In the genomic region with DNA sequence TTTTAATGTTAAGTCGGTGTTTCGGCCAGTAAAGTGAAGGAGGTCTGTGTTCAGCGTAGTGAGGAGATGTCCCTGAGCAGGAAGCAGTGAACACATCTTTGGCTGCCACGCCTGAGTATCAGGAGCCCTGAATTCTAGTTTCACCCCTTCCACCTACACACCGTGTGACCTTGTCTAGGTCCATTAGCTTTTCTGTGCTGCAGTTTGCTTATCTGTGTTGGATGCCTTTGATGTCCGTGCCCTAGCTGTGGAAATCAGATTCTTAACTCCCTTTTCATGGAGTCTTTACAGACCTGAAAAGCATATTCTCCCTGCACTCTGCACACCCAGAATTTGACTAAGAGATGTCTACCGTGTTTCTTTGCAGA, we compare ENCODE assay signal across 9 cellular contexts. TPM values are rescaled to one million over a fixed set of nuclear protein-coding genes. Genes with fewer than 3 reads are reported as not detected.
A peak's percentile ranks its signal among the peaks of the same experiment; 100 is the strongest.
DNase-seq lines count a peak whose midpoint lies in the region; ATAC-seq and TF ChIP-seq lines count a peak whose summit lies in the region.
"Had no signal": no experiment of that assay in that cellular context is flagged by ENCODE, and none has a peak within 500 bp of the region (broad histone marks: within the 10 kb centered on the region; RNA-seq: fewer than 3 reads in every experiment).

No MANE protein-coding gene starts in this region.

- H3K27me3 ChIP-seq in CD4-positive, CD25-positive, alpha-beta regulatory T cell (ENCODE audit: control insufficient read depth, insufficient read depth, low read length): no peaks in the 10 kb centered on the region
- H3K27me3 ChIP-seq in breast epithelium: no peaks in the 10 kb centered on the region
- H3K27me3 ChIP-seq in liver (ENCODE audit: control insufficient read depth in 4 of 4, insufficient read depth in 4 of 4, low read length in 3 of 4): no peaks in the 10 kb centered on the region
- no peaks in the 10 kb centered on the region for H3K27me3 ChIP-seq in thyroid gland

- ATAC-seq in CD4-positive, CD25-positive, alpha-beta regulatory T cell (ENCODE audit: low read depth in 2 of 2): no peak
- peak; percentile 16 for ATAC-seq in GM21381 (IDR thresholded peaks at IDR 0.05; ENCODE audit: unreplicated experiment)

- 4% methylated on average over 7 of the region's 7 CpGs for WGBS in liver
- WGBS in thyroid gland, 2 donors: 1 to 5% methylated on average over 7 of the region's 7 CpGs

- intact Hi-C loops in breast epithelium (cut with DNase I; ENCODE audit: low total_unique reads) (no loop called here), thyroid gland (cut with DNase I) (no loop called here)

- H3K4me1 ChIP-seq in CD4-positive, CD25-positive, alpha-beta regulatory T cell (ENCODE audit: control insufficient read depth, insufficient read depth, low read length, poor library complexity, severe bottlenecking): peaks cover 44% of the 10 kb centered on the region
- H3K4me1 ChIP-seq in breast epithelium: peaks cover 0 to 5% of the 10 kb centered on the region in 2 donors
- H3K4me1 ChIP-seq in liver (ENCODE audit: control insufficient read depth in 4 of 4, insufficient read depth in 4 of 4, low read length in 3 of 4): peaks cover 3 to 29% (median 23%) of the 10 kb centered on the region in 4 donors
- H3K4me1 ChIP-seq in thyroid gland: peaks cover 17 to 18% of the 10 kb centered on the region in 2 donors

- DNase-seq in CD4-positive, CD25-positive, alpha-beta regulatory T cell: peak in 1 of 3 donors; percentile 58
- DNase-seq in breast epithelium (ENCODE audit: low spot score in 2 of 2): no peak
- no peak for DNase-seq in thyroid gland
- no peak for DNase-seq in T-helper 9 cell
- DNase-seq in NCI-H774 (lab: John Stamatoyannopoulos, UW): no peak

- no peak for TF ChIP-seq RAD21 in liver (IDR thresholded peaks at IDR 0.05)

- peak overlapping the region; percentile 96 for H3K27ac ChIP-seq in CD4-positive, CD25-positive, alpha-beta regulatory T cell (ENCODE audit: insufficient read depth, low read length, poor library complexity, severe bottlenecking)
- H3K27ac ChIP-seq in KOPT-K1 (ENCODE audit: low read depth, low read length, poor library complexity, severe bottlenecking) (peak overlapping the region; percentile 70), breast epithelium (peak overlapping the region; percentile 89 to 94), liver (ENCODE audit: low read depth in 1 of 2, low read length in 2 of 2) (peak overlapping the region; percentile 77 to 85), thyroid gland (peak overlapping the region; percentile 48 to 81 (median 80))

- peak overlapping the region; percentile 78 to 91 for H3K9ac ChIP-seq in liver (ENCODE audit: low read depth in 1 of 2, low read length in 2 of 2)

- peak overlapping the region; percentile 96 to 99 (median 97) for H3K27ac Mint-ChIP-seq in CD4-positive, CD25-positive, alpha-beta regulatory T cell

- peaks cover 20% of the 10 kb centered on the region for H3K36me3 Mint-ChIP-seq in CD4-positive, CD25-positive, alpha-beta regulatory T cell

- TF ChIP-seq CTCF in breast epithelium (IDR thresholded peaks at IDR 0.05) (no peak), liver (IDR thresholded peaks at IDR 0.05; ENCODE audit: low read depth, low read length, missing input control) (no peak), thyroid gland (IDR thresholded peaks at IDR 0.05) (no peak)

- no peak for TF ChIP-seq POLR2A in breast epithelium (IDR thresholded peaks at IDR 0.05)
- no peak for TF ChIP-seq POLR2A in thyroid gland (IDR thresholded peaks at IDR 0.05)

- peak overlapping the region; percentile 90 for H3K4me3 ChIP-seq in CD4-positive, CD25-positive, alpha-beta regulatory T cell (ENCODE audit: low read depth, low read length)
- peak overlapping the region; percentile 65 to 85 (median 75) for H3K4me3 ChIP-seq in breast epithelium
- H3K4me3 ChIP-seq in liver (ENCODE audit: low read depth in 1 of 3, low read length in 3 of 3): peak overlapping the region; percentile 73 to 91 (median 77)
- H3K4me3 ChIP-seq in thyroid gland (replicated peaks in 1 of 3): peak overlapping the region; percentile 17 to 77 (median 54)

- H3K4me3 Mint-ChIP-seq in CD4-positive, CD25-positive, alpha-beta regulatory T cell: peak overlapping the region; percentile 87 to 97 (median 91)

- no peaks in the 10 kb centered on the region for H3K9me3 ChIP-seq in CD4-positive, CD25-positive, alpha-beta regulatory T cell (ENCODE audit: control insufficient read depth in 2 of 2, low read length in 2 of 2)
- H3K9me3 ChIP-seq in KOPT-K1 (ENCODE audit: insufficient read depth, low read length, poor library complexity, severe bottlenecking) (no peaks in the 10 kb centered on the region), breast epithelium (no peaks in the 10 kb centered on the region), liver (ENCODE audit: control insufficient read depth in 4 of 4, low read length in 3 of 4) (no peaks in the 10 kb centered on the region), thyroid gland (no peaks in the 10 kb centered on the region)

- H3K27me3 Mint-ChIP-seq in CD4-positive, CD25-positive, alpha-beta regulatory T cell: no peaks in the 10 kb centered on the region

- H3K36me3 ChIP-seq in CD4-positive, CD25-positive, alpha-beta regulatory T cell (ENCODE audit: control insufficient read depth, insufficient read depth, low read length): peaks cover 5% of the 10 kb centered on the region
- H3K36me3 ChIP-seq in KOPT-K1 (ENCODE audit: insufficient read depth, low read length): peaks cover 8% of the 10 kb centered on the region; the same call in 1 of the 2 replicates
- no peaks in the 10 kb centered on the region for H3K36me3 ChIP-seq in breast epithelium
- no peaks in the 10 kb centered on the region for H3K36me3 ChIP-seq in liver (ENCODE audit: control insufficient read depth in 4 of 4, insufficient read depth in 3 of 4, low read depth in 1 of 4, low read length in 3 of 4)
- H3K36me3 ChIP-seq in thyroid gland: no peaks in the 10 kb centered on the region

- H3K4me1 Mint-ChIP-seq in CD4-positive, CD25-positive, alpha-beta regulatory T cell: peaks cover 26 to 76% (median 60%) of the 10 kb centered on the region in 4 donors

- H3K9me3 Mint-ChIP-seq in CD4-positive, CD25-positive, alpha-beta regulatory T cell: no peaks in the 10 kb centered on the region

TF ChIP-seq in liver, 16 proteins besides CTCF, POLR2A, EP300 and RAD21:
- no peak for TF ChIP-seq FOXA1 (IDR thresholded peaks at IDR 0.05)

RNA-seq across cellular contexts. Expression of a gene that starts 0.6 kb away (rescaled TPM):
- 54.6 TPM for total RNA-seq in CD4-positive, CD25-positive, alpha-beta regulatory T cell
- 10 to 100 TPM; 16.0 to 31.4 (median 19.8) TPM for polyA plus RNA-seq in CD4-positive, CD25-positive, alpha-beta regulatory T cell
- total RNA-seq in breast epithelium (10 to 100 TPM; 50.6 to 80.9 (median 67.5) TPM), liver (10 to 100 TPM; 37.9 to 40.9 TPM), thyroid gland (10 to 100 TPM; 49.6 to 86.4 (median 64.1) TPM)
- 10 to 100 TPM in 1 of 2 donors, 1 to 10 TPM in 1; 8.2 to 12.8 TPM for polyA plus RNA-seq in liver

RNA-seq across cellular contexts. Expression of a gene that starts 49.0 kb away (rescaled TPM):
- not detected for total RNA-seq in CD4-positive, CD25-positive, alpha-beta regulatory T cell
- not detected for polyA plus RNA-seq in CD4-positive, CD25-positive, alpha-beta regulatory T cell
- not detected for total RNA-seq in breast epithelium
- total RNA-seq in liver: not detected
- polyA plus RNA-seq in liver: not detected
- total RNA-seq in thyroid gland: not detected
- total RNA-seq: M059J had no signal
